Comparison of ENCODE assay signal across 8 cellular contexts in the genomic region with DNA sequence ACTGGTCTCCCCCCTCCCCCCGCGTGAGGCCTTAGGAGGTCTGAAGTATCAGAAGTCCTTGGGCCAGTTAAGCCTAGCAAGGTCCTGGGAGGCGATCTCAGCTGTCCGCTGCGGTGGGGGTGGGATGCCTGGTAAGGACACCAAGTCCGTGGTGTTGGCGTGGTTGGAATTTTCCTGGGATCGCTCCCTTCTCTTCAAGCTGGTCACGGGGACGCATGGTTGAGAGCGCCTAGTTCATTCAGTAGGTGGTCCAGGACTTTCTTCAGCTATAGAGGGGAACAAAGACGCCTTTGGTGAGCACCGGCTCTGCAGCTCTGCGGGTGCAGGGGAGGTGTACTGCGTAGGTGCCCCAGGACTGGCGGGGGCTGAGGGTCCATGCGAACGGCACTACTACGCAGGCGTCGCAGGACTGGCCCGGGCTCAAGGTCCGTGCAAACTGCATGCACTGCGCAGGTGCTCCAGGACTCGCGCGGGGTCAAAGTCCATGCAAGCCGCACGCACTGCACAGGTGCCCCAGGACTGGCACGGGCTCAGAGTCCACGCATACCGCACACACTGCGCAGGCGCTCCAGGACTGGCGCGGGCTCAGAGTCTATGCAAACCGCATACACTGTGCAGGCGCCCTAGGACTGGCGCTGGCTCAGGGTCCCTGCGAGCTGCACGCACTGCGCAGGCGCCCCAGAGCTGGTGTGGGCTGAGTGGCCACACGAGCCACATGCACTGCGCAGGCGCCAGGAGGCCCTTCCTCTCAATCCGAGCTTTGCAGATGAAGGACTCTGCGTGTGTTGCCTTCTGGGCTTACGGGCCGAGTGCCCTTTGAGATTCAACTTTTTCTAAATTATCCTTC. TPM values are rescaled to one million over a fixed set of nuclear protein-coding genes. Genes with fewer than 3 reads are reported as not detected.
DNase-seq lines count a peak whose midpoint lies in the region; ATAC-seq and TF ChIP-seq lines count a peak whose summit lies in the region.

No MANE protein-coding gene starts in this region.

- ATAC-seq in lung (ENCODE audit: insufficient read depth, low FRiP score): peak; percentile 67

- intact Hi-C loops in activated CD4-positive, alpha-beta T cell treated with anti-CD3 and anti-CD28 coated beads, Interleukin-2, amount 10 ng/mL, durations not matched to agents 24 days and 14 days (cut with micrococcal nuclease): no loop called here
- intact Hi-C loops in colonic mucosa (cut with DNase I): loop anchor here (5.0 kb wide), 1 partner anchor 73 kb away; the partner anchor contains the start of gene BRWD1

- peak overlapping the region; percentile 14 to 46 for H3K9ac ChIP-seq in colonic mucosa (ENCODE audit: low read depth in 2 of 2, low read length in 2 of 2)

- WGBS in lung, 2 donors: 58 to 73% methylated on average over 50 of the region's 50 CpGs

- H3K36me3 ChIP-seq in colonic mucosa (no peaks in the 10 kb centered on the region), lung (ENCODE audit: control insufficient read depth in 2 of 2, insufficient read depth in 2 of 2, low read length in 2 of 2) (peaks cover 0 to 2% of the 10 kb centered on the region in 2 donors), HAP-1 (replicated peaks) (0 out of 2 replicates have a peak, but pooled peaks cover under 1% of the 10 kb centered on the region)

- H3K9me3 ChIP-seq in colonic mucosa: no peaks in the 10 kb centered on the region
- no peaks in the 10 kb centered on the region for H3K9me3 ChIP-seq in lung (ENCODE audit: control insufficient read depth in 2 of 2, insufficient read depth in 1 of 2, low read length in 1 of 2)
- H3K9me3 ChIP-seq in HAP-1: no peaks in the 10 kb centered on the region

- in situ Hi-C loops in HAP-1 (cut with MboI; ENCODE audit: low sequenced_read_pairs): loop anchor here (25.0 kb wide), 1 partner anchor 573 kb away; the partner anchor contains the start of gene ETS2

- TF ChIP-seq CTCF in NB4 (IDR thresholded peaks at IDR 0.05; ENCODE audit: low read depth, low read length) (no peak), colonic mucosa (IDR thresholded peaks at IDR 0.05) (no peak), lung (IDR thresholded peaks at IDR 0.05; ENCODE audit: control extremely low read depth, extremely low read depth) (no peak)

- no peaks in the 10 kb centered on the region for H3K27me3 Mint-ChIP-seq in activated CD4-positive, alpha-beta T cell treated with anti-CD3 and anti-CD28 coated beads, Interleukin-2, amount 10 ng/mL, durations not matched to agents 24 days and 14 days

- H3K9me3 Mint-ChIP-seq in activated CD4-positive, alpha-beta T cell treated with anti-CD3 and anti-CD28 coated beads, Interleukin-2, amount 10 ng/mL, durations not matched to agents 24 days and 14 days: no peaks in the 10 kb centered on the region

- peaks cover 30% of the 10 kb centered on the region for H3K4me1 Mint-ChIP-seq in activated CD4-positive, alpha-beta T cell treated with anti-CD3 and anti-CD28 coated beads, Interleukin-2, amount 10 ng/mL, durations not matched to agents 24 days and 14 days

- H3K27ac Mint-ChIP-seq in activated CD4-positive, alpha-beta T cell treated with anti-CD3 and anti-CD28 coated beads, Interleukin-2, amount 10 ng/mL, durations not matched to agents 24 days and 14 days: peak overlapping the region; percentile 70

- peak overlapping the region; percentile 74 for H3K4me3 Mint-ChIP-seq in activated CD4-positive, alpha-beta T cell treated with anti-CD3 and anti-CD28 coated beads, Interleukin-2, amount 10 ng/mL, durations not matched to agents 24 days and 14 days

- H3K36me3 Mint-ChIP-seq in activated CD4-positive, alpha-beta T cell treated with anti-CD3 and anti-CD28 coated beads, Interleukin-2, amount 10 ng/mL, durations not matched to agents 24 days and 14 days (ENCODE audit: low read depth): peaks cover 4% of the 10 kb centered on the region

- H3K27me3 ChIP-seq in colonic mucosa (no peaks in the 10 kb centered on the region), lung (ENCODE audit: control insufficient read depth, insufficient read depth) (no peaks in the 10 kb centered on the region), HAP-1 (ENCODE audit: low read depth) (no peaks in the 10 kb centered on the region)

- peak overlapping the region; percentile 45 for H3K27ac ChIP-seq in colonic mucosa
- peak overlapping the region; percentile 50 to 55 for H3K27ac ChIP-seq in lung (ENCODE audit: low read depth in 1 of 2, low read length in 1 of 2)

- TF ChIP-seq POLR2A in NB4 (IDR thresholded peaks at IDR 0.05; ENCODE audit: extremely low read depth, insufficient read length): peak; percentile 47

- DNase-seq in DMS153 (lab: John Stamatoyannopoulos, UW): peak; percentile 59
- DNase-seq in NB4 (ENCODE audit: low read depth): peak; percentile 90
- DNase-seq in activated CD4-positive, alpha-beta T cell treated with anti-CD3 and anti-CD28 coated beads, Interleukin-2, amount 10 ng/mL, durations not matched to agents 24 days and 14 days: peak; percentile 92
- peak; percentile 90 for DNase-seq in colonic mucosa
- DNase-seq in lung (ENCODE audit: low spot score): peak; percentile 78
- DNase-seq in stimulated activated CD8-positive, alpha-beta memory T cell treated with anti-CD3 and anti-CD28 coated beads, Interleukin-12 subunit alpha, Interleukin-12 subunit beta, amount 100 ng/mL, for 24 hours (ENCODE audit: extremely low read depth): peak; percentile 58
- DNase-seq in HAP-1 (ENCODE audit: low spot score in 2 of 2): no peak
- no peak for DNase-seq in KG1 (lab: John Stamatoyannopoulos, UW)

- H3K4me1 ChIP-seq in colonic mucosa: peaks cover 7% of the 10 kb centered on the region
- H3K4me1 ChIP-seq in lung (ENCODE audit: control insufficient read depth in 2 of 2, insufficient read depth in 2 of 2, low read length in 2 of 2): peaks cover 0 to 6% of the 10 kb centered on the region in 2 donors
- H3K4me1 ChIP-seq in HAP-1: peaks cover 10% of the 10 kb centered on the region

- H3K4me3 ChIP-seq in NB4 (ENCODE audit: low read depth, low read length) (peak overlapping the region; percentile 54), colonic mucosa (peak overlapping the region; percentile 14), lung (no peak overlapping the region), HAP-1 (no peak overlapping the region)

RNA-seq across cellular contexts. Expression of gene HMGN1, which starts 36.6 kb away (rescaled TPM):
- 321 and 339 TPM in 2 replicates for total RNA-seq in activated CD4-positive, alpha-beta T cell treated with anti-CD3 and anti-CD28 coated beads, Interleukin-2, amount 10 ng/mL, durations not matched to agents 24 days and 14 days
- total RNA-seq in colonic mucosa (100 to 1,000 TPM; 240 to 305 TPM), lung (100 to 1,000 TPM; 179 to 375 TPM)
- 100 to 1,000 TPM; 124 to 153 TPM for polyA plus RNA-seq in lung

Comparison
In these comparisons a context has a peak if more than half of its experiments do, and no peak if none do; other contexts are left out.
1. DNase-seq: peak in DMS153 (single experiment), NB4 (single experiment), activated CD4-positive, alpha-beta T cell treated with anti-CD3 and anti-CD28 coated beads, Interleukin-2, amount 10 ng/mL, durations not matched to agents 24 days and 14 days (single experiment), colonic mucosa (single experiment), lung (single experiment) and stimulated activated CD8-positive, alpha-beta memory T cell treated with anti-CD3 and anti-CD28 coated beads, Interleukin-12 subunit alpha, Interleukin-12 subunit beta, amount 100 ng/mL, for 24 hours (single experiment); none in HAP-1 (0 of 2) and KG1 (single experiment).
2. H3K4me3 ChIP-seq: peak in NB4 (single experiment) and colonic mucosa (single experiment); none in lung (single experiment) and HAP-1 (single experiment).